8 cellular contexts compared by ENCODE assay signal in genomic region chr3:52291508-52292181, GRCh38.
DNase-seq lines count a peak whose midpoint lies in the region; TF ChIP-seq lines count a peak whose summit lies in the region.

No MANE protein-coding gene starts in this region.

- no peaks in the 10 kb centered on the region for H3K9me3 Mint-ChIP-seq in nephron progenitor cell

- TF ChIP-seq CTCF in OCI-LY3 (IDR thresholded peaks at IDR 0.05; ENCODE audit: low read depth, low read length) (peak; percentile 92), astrocyte of the spinal cord (IDR thresholded peaks at IDR 0.05; ENCODE audit: low read depth, low read length) (peak; percentile 51), nephron progenitor cell (IDR thresholded peaks at IDR 0.05) (peak; percentile 62)

- H3K27me3 Mint-ChIP-seq in nephron progenitor cell (ENCODE audit: low read depth, poor library complexity) = no peaks in the 10 kb centered on the region

- H3K27ac Mint-ChIP-seq in nephron progenitor cell = no peak overlapping the region

- DNase-seq in NCI-H1105 treated with DMSO at 0.1 percent for 48 hours (lab: John Stamatoyannopoulos, UW) (peak; percentile 2), NCI-H1105 (lab: John Stamatoyannopoulos, UW) (no peak), astrocyte of the spinal cord (ENCODE audit: low read depth, low spot score) (no peak), nephron progenitor cell (peak; percentile 63), amniotic stem cell (lab: John Stamatoyannopoulos, UW) (no peak), Ammon's horn (ENCODE audit: low spot score) (no peak), NCI-H187 treated with DMSO at 0.1 percent for 48 hours (lab: John Stamatoyannopoulos, UW) (no peak)

- H3K27ac ChIP-seq in OCI-LY3 (ENCODE audit: low read length) = no peak overlapping the region

- peaks cover 14% of the 10 kb centered on the region for H3K4me1 ChIP-seq in OCI-LY3 (ENCODE audit: low read length)

- H3K4me3 Mint-ChIP-seq in nephron progenitor cell = no peak overlapping the region

- no peak overlapping the region for H3K4me2 ChIP-seq in OCI-LY3 (ENCODE audit: low read length)

- peaks cover 7% of the 10 kb centered on the region for H3K79me2 ChIP-seq in OCI-LY3 (ENCODE audit: low read length)

- H3K9me3 ChIP-seq in OCI-LY3 (ENCODE audit: insufficient read depth, low read length) = no peaks in the 10 kb centered on the region

- no peaks in the 10 kb centered on the region for H3K27me3 ChIP-seq in OCI-LY3 (ENCODE audit: low read depth, low read length)

- no peak overlapping the region for H2AFZ ChIP-seq in OCI-LY3 (ENCODE audit: low read depth, low read length)

- H3K4me3 ChIP-seq in OCI-LY3 (ENCODE audit: low read length) (no peak overlapping the region), astrocyte of the spinal cord (ENCODE audit: low read depth, low read length) (no peak overlapping the region)

- H3K36me3 Mint-ChIP-seq in nephron progenitor cell (ENCODE audit: low read depth) = no peaks in the 10 kb centered on the region

- H3K4me1 Mint-ChIP-seq in nephron progenitor cell = peaks cover 17% of the 10 kb centered on the region

- H3K36me3 ChIP-seq in OCI-LY3 (replicated peaks; ENCODE audit: low read depth, low read length) = no peaks in the 10 kb centered on the region

- H4K20me1 ChIP-seq in OCI-LY3 (ENCODE audit: insufficient read depth, low read length) = no peaks in the 10 kb centered on the region

- H3K9ac ChIP-seq in OCI-LY3 (ENCODE audit: low read length) = no peak overlapping the region

- in situ Hi-C loops in astrocyte of the spinal cord (cut with HindIII; ENCODE audit: low sequenced_read_pairs) = no loop called here

Comparison
In these comparisons a context has a peak if more than half of its experiments do, and no peak if none do; other contexts are left out.
1. DNase-seq: peak in NCI-H1105 treated with DMSO at 0.1 percent for 48 hours (single experiment) and nephron progenitor cell (single experiment); none in NCI-H1105 (single experiment), astrocyte of the spinal cord (single experiment), amniotic stem cell (single experiment), Ammon's horn (single experiment) and NCI-H187 treated with DMSO at 0.1 percent for 48 hours (single experiment).
2. Peak in every context shown above with its lines, with median percentiles within 50 percentile points of each other: CTCF ChIP-seq.